22 cellular contexts compared by ENCODE assay signal in the genomic region with DNA sequence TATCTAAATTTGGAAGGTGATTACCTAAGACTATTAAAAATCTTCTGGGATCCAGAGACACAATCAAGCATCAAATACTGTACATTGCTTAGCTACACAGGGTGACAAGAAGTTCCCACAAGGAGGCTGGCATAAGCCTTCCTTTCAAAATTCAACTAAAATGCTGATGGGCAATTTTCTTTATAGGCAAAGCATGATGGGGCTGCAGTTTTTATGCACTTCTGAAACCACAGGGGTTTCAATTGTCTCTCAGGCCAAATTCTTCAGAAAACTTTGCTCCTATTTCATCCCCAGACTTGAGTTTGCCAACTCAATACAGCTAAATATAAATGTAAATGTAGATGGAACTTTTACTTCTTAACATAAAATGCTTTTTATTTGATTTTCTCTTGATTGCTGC.
"Had no signal": no experiment of that assay in that cellular context is flagged by ENCODE, and none has a peak within 500 bp of the region (broad histone marks: within the 10 kb centered on the region; RNA-seq: fewer than 3 reads in every experiment).

No MANE protein-coding gene starts in this region.

- FAIRE-seq: K562 had no signal

- H3K4me3 ChIP-seq: K562, SJCRH30 had no signal

- ATAC-seq: K562, Panc1, PC-3, Right ventricle myocardium inferior, T-cell had no signal

- H3K27ac ChIP-seq: SJCRH30 had no signal

- H3K36me3 ChIP-seq: SJCRH30 had no signal

- H3K27me3 ChIP-seq: SJCRH30 had no signal

- H3K9me3 ChIP-seq: SJCRH30 had no signal

- H3K4me1 ChIP-seq: SJCRH30 had no signal

- DNase-seq: NCI-H1092; NCI-H1105 treated with DMSO at 0.1 percent for 48 hours; NCI-H1417 treated with DMSO at 0.1 percent for 48 hours; NCI-H146; NCI-H1694 treated with DMSO at 0.1 percent for 48 hours; NCI-H1930; NCI-H2081 treated with DMSO at 0.1 percent for 48 hours; NCI-H2171; NCI-H226; NCI-H446; NCI-H510A; NCI-H69; NCI-H774; NK-92 treated with Interleukin-12 subunit alpha and Interleukin-12 subunit beta, amount 100 ng/mL, for 24 hours; PC-3; SHP77 treated with DMSO at 0.1 percent for 48 hours; SJCRH30; SW 1271; T-cell had no signal
